23 cellular contexts compared by ENCODE assay signal in the genomic region with DNA sequence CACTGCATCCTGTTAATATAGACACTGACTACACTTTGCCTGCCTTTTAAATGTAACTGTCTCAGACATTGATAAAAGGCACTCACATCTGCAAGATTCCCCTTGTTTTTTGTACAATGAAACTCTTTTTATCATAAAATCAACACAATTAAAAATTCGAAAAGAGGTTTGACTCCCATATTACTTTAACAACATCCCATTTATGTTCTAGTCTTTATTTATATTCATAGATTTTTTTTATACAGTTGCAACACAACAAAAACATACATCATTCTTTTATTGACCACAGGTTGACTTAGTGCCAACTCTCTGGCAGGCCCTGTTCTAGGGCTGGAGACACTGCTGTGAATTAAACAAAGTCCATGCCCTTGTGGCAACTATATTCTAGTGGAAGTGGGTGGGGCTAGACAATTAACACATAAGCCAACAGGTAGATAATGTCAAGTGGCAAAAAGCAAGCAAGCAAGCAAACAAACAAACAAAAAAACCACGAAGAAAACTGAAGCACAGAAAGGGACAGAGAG. TPM values are rescaled to one million over a fixed set of nuclear protein-coding genes. Genes with fewer than 3 reads are reported as not detected.
DNase-seq lines count a peak whose midpoint lies in the region.
"Had no signal": no experiment of that assay in that cellular context is flagged by ENCODE, and none has a peak within 500 bp of the region (broad histone marks: within the 10 kb centered on the region; RNA-seq: fewer than 3 reads in every experiment).

No MANE protein-coding gene starts in this region.

- H3K27ac ChIP-seq in cingulate gyrus (ENCODE audit: low read depth, low read length): peak overlapping the region; percentile 16
- H3K27ac ChIP-seq: body of pancreas, left lung, thyroid gland had no signal

- intact Hi-C loops in posterior cingulate gyrus (cut with DNase I): loop anchor here (10.0 kb wide), 1 partner anchor 81 kb away; no protein-coding TSS in a partner anchor

- DNase-seq in LHCN-M2 (ENCODE audit: low read depth) (peak; percentile 25), NCI-H1105 (lab: John Stamatoyannopoulos, UW) (peak; percentile 1), myocyte (ENCODE audit: low read depth) (peak; percentile 3), DMS114 treated with DMSO at 0.1 percent for 48 hours (lab: John Stamatoyannopoulos, UW; ENCODE audit: unreplicated experiment) (no peak), posterior cingulate gyrus (no peak)
- no peak for DNase-seq in activated CD8-positive, alpha-beta memory T cell treated with anti-CD3 and anti-CD28 coated beads, Interleukin-2, amount 50 U/mL, for 48 hours
- DNase-seq: activated CD4-positive, alpha-beta T cell treated with anti-CD3 and anti-CD28 coated beads for 4 hours; body of pancreas; cerebellar nuclear complex; effector CD8-positive, alpha-beta T cell; hippocampal formation; immature natural killer cell; IMR-90; left lung; midbrain; MM.1S; NCI-H146; NCI-H526 treated with DMSO at 0.1 percent for 48 hours; stimulated activated CD4-positive, alpha-beta T cell treated with anti-CD3 and anti-CD28 coated beads, Interleukin-12 subunit alpha, Interleukin-12 subunit beta, amount 100 ng/mL, for 4 hours; stimulated activated naive CD8-positive, alpha-beta T cell treated with anti-CD3 and anti-CD28 coated beads, Interleukin-15, Interleukin-2, amounts not matched to agents 100 U/mL and 50 U/mL, for 24 hours; thyroid gland had no signal

RNA-seq across cellular contexts. Expression of a gene that starts 36.8 kb away (rescaled TPM):
- 16.2 and 19.5 TPM in 2 replicates for total RNA-seq in LHCN-M2 (2014; rRNA removed)
- 6.6 TPM for polyA plus RNA-seq in LHCN-M2 (2012)
- 112 and 163 TPM in 2 replicates for total RNA-seq in myocyte
- polyA plus RNA-seq in myocyte (2012): 60.7 TPM
- polyA plus RNA-seq: CD14-positive monocyte, immature natural killer cell had no signal

Comparison
In these comparisons a context has a peak if more than half of its experiments do, and no peak if none do; other contexts are left out.
1. DNase-seq: peak in LHCN-M2 (single experiment), NCI-H1105 (single experiment) and myocyte (single experiment); none in activated CD8-positive, alpha-beta memory T cell treated with anti-CD3 and anti-CD28 coated beads, Interleukin-2, amount 50 U/mL, for 48 hours (single experiment), DMS114 treated with DMSO at 0.1 percent for 48 hours (single experiment) and posterior cingulate gyrus (0 of 10).